Comparison of ENCODE assay signal across 20 cellular contexts in the genomic region with DNA sequence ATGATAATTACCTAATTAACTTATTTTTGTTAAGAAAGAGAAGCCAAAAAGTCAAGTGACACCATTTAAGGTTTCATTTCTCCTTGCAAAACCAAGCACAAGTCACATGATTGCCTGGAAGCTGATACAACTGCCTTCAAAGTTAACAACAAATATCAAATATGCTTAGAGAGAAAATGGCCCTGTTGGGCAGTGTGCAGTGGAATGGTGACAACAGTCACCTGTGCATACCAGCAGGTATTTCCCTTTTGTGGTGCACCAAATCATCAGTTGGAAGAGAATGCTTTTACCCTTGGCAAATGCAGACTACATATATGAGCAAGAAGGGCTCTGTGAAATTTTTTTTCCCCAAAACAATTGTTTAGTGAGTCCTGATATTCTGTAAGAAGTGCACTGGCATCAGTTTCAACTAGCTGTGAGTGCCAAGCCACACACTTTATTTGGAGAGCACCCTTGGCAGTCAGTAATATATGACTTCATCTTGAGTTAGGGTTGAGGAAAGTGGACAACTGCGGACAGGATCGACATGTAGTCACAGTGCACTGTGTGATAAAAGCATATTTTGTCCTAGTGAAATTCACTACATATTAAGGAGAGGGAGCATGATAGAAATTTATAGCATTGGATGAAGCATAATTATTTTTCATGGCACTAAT.
DNase-seq lines count a peak whose midpoint lies in the region; ATAC-seq lines count a peak whose summit lies in the region.
"Had no signal": no experiment of that assay in that cellular context is flagged by ENCODE, and none has a peak within 500 bp of the region (broad histone marks: within the 10 kb centered on the region; RNA-seq: fewer than 3 reads in every experiment).

No MANE protein-coding gene starts in this region.

- H3K36me3 ChIP-seq in aorta (ENCODE audit: control insufficient read depth in 1 of 2, insufficient read depth in 2 of 2, low read length in 1 of 2) (no peaks in the 10 kb centered on the region), Karpas-422 (ENCODE audit: insufficient read depth, low read length) (no peaks in the 10 kb centered on the region)
- H3K36me3 ChIP-seq: esophagus muscularis mucosa, left ventricle myocardium inferior, prostate gland had no signal

- H4K20me1 ChIP-seq in Karpas-422 (ENCODE audit: insufficient read depth, low read depth, low read length): no peaks in the 10 kb centered on the region

- H2AFZ ChIP-seq in Karpas-422 (ENCODE audit: low read length): no peak overlapping the region

- CTCF ChIA-PET in activated CD4-positive, alpha-beta T cell treated with anti-CD3 and anti-CD28 coated beads, Interleukin-2, amount 10 ng/mL, durations not matched to agents 7 days and 5 days (lab: Charles Lee): no interaction called here

- POLR2A ChIA-PET in activated CD4-positive, alpha-beta T cell treated with anti-CD3 and anti-CD28 coated beads, Interleukin-2, amount 10 ng/mL, durations not matched to agents 7 days and 5 days (lab: Charles Lee): no interaction called here

- H3K27ac Mint-ChIP-seq in activated CD4-positive, alpha-beta T cell treated with anti-CD3 and anti-CD28 coated beads, Interleukin-2, amount 10 ng/mL, durations not matched to agents 7 days and 5 days: peak overlapping the region; percentile 60
- H3K27ac Mint-ChIP-seq: CD8-positive, alpha-beta memory T cell had no signal

- no peak overlapping the region for H3K4me2 ChIP-seq in Karpas-422 (ENCODE audit: low read depth, low read length, poor library complexity, severe bottlenecking)
- H3K4me2 ChIP-seq: A549 had no signal

- H3K4me3 ChIP-seq in aorta (ENCODE audit: low read length in 2 of 2): no peak overlapping the region
- no peak overlapping the region for H3K4me3 ChIP-seq in Karpas-422 (ENCODE audit: low read length)
- H3K4me3 ChIP-seq: A549, esophagus muscularis mucosa, left ventricle myocardium inferior, prostate gland had no signal

- peaks cover 6% of the 10 kb centered on the region for H3K9me3 Mint-ChIP-seq in activated CD4-positive, alpha-beta T cell treated with anti-CD3 and anti-CD28 coated beads, Interleukin-2, amount 10 ng/mL, durations not matched to agents 7 days and 5 days
- H3K9me3 Mint-ChIP-seq: CD8-positive, alpha-beta memory T cell had no signal

- ATAC-seq in aorta (ENCODE audit: low FRiP score) (peak; percentile 47), HG03571 (IDR thresholded peaks at IDR 0.05; ENCODE audit: unreplicated experiment) (no peak)
- ATAC-seq: A549 had no signal

- H3K9ac ChIP-seq in Karpas-422 (ENCODE audit: low read length): no peak overlapping the region

- no peaks in the 10 kb centered on the region for H3K9me2 ChIP-seq in Karpas-422 (replicated peaks; ENCODE audit: insufficient read depth, low read length)

- no peaks in the 10 kb centered on the region for H3K27me3 Mint-ChIP-seq in activated CD4-positive, alpha-beta T cell treated with anti-CD3 and anti-CD28 coated beads, Interleukin-2, amount 10 ng/mL, durations not matched to agents 7 days and 5 days

- H3K79me2 ChIP-seq in Karpas-422 (ENCODE audit: low read length): no peaks in the 10 kb centered on the region

- no peaks in the 10 kb centered on the region for H3K27me3 ChIP-seq in aorta (ENCODE audit: control insufficient read depth in 1 of 2, insufficient read depth in 2 of 2, low read length in 1 of 2)
- H3K27me3 ChIP-seq in Karpas-422 (ENCODE audit: low read length): no peaks in the 10 kb centered on the region
- H3K27me3 ChIP-seq: esophagus muscularis mucosa had no signal

- H3K4me1 ChIP-seq in aorta (ENCODE audit: control insufficient read depth in 1 of 2, insufficient read depth in 2 of 2, low read length in 2 of 2) (peaks cover 0 to 5% of the 10 kb centered on the region in 2 donors), Karpas-422 (ENCODE audit: low read length) (no peaks in the 10 kb centered on the region; the same call in none of the 2 replicates)
- H3K4me1 ChIP-seq: esophagus muscularis mucosa, left ventricle myocardium inferior, prostate gland had no signal

- intact Hi-C loops in aorta (cut with DNase I): no loop called here

- H3K4me3 Mint-ChIP-seq in activated CD4-positive, alpha-beta T cell treated with anti-CD3 and anti-CD28 coated beads, Interleukin-2, amount 10 ng/mL, durations not matched to agents 7 days and 5 days: no peak overlapping the region
- H3K4me3 Mint-ChIP-seq: CD8-positive, alpha-beta memory T cell; naive B cell had no signal

- 7 to 9% methylated on average over 2 of the region's 2 CpGs for WGBS in aorta, 2 donors

- DNase-seq in activated CD4-positive, alpha-beta T cell treated with anti-CD3 and anti-CD28 coated beads, Interleukin-2, amount 10 ng/mL, durations not matched to agents 7 days and 5 days: no peak
- DNase-seq in activated CD4-positive, alpha-beta T cell treated with anti-CD3 and anti-CD28 coated beads, Interleukin-2, amount 50 U/mL, for 1 hour: no peak
- DNase-seq in RPMI7951 (ENCODE audit: low read depth) (peak; percentile 51), fibroblast of peridontal ligament (ENCODE audit: extremely low read depth) (peak; percentile 89), aorta (no peak), Karpas-422 (no peak), iPS-NIHi11 (ENCODE audit: low spot score) (no peak)
- DNase-seq: activated CD8-positive, alpha-beta memory T cell treated with anti-CD3 and anti-CD28 coated beads for 24 hours; CD8-positive, alpha-beta memory T cell; hypothalamus; left ventricle myocardium inferior; naive B cell; NCI-H2227 treated with DMSO at 0.1 percent for 48 hours; OCI-M1; SW 1271 had no signal

- no peak overlapping the region for H3K27ac ChIP-seq in aorta (ENCODE audit: low read depth in 1 of 2, low read length in 2 of 2)
- no peak overlapping the region for H3K27ac ChIP-seq in Karpas-422 (ENCODE audit: low read length)
- H3K27ac ChIP-seq: esophagus muscularis mucosa, left ventricle myocardium inferior, prostate gland, VCaP had no signal

- H3K9me3 ChIP-seq in aorta (ENCODE audit: control insufficient read depth, low read length) (no peaks in the 10 kb centered on the region), Karpas-422 (ENCODE audit: low read length) (no peaks in the 10 kb centered on the region)
- H3K9me3 ChIP-seq: A549, esophagus muscularis mucosa, left ventricle myocardium inferior, prostate gland had no signal

- H3K36me3 Mint-ChIP-seq in activated CD4-positive, alpha-beta T cell treated with anti-CD3 and anti-CD28 coated beads, Interleukin-2, amount 10 ng/mL, durations not matched to agents 7 days and 5 days (ENCODE audit: low read depth): peaks cover 3% of the 10 kb centered on the region
- H3K36me3 Mint-ChIP-seq: CD8-positive, alpha-beta memory T cell; naive B cell had no signal

- peaks cover 13% of the 10 kb centered on the region for H3K4me1 Mint-ChIP-seq in activated CD4-positive, alpha-beta T cell treated with anti-CD3 and anti-CD28 coated beads, Interleukin-2, amount 10 ng/mL, durations not matched to agents 7 days and 5 days

Comparison
In these comparisons a context has a peak if more than half of its experiments do, and no peak if none do; other contexts are left out.
1. DNase-seq: peak in RPMI7951 (single experiment) and fibroblast of peridontal ligament (single experiment); none in activated CD4-positive, alpha-beta T cell treated with anti-CD3 and anti-CD28 coated beads, Interleukin-2, amount 10 ng/mL, durations not matched to agents 7 days and 5 days (single experiment), activated CD4-positive, alpha-beta T cell treated with anti-CD3 and anti-CD28 coated beads, Interleukin-2, amount 50 U/mL, for 1 hour (single experiment), aorta (0 of 2), Karpas-422 (single experiment) and iPS-NIHi11 (single experiment).